ENCODE assay signal across 12 cellular contexts in the genomic region with DNA sequence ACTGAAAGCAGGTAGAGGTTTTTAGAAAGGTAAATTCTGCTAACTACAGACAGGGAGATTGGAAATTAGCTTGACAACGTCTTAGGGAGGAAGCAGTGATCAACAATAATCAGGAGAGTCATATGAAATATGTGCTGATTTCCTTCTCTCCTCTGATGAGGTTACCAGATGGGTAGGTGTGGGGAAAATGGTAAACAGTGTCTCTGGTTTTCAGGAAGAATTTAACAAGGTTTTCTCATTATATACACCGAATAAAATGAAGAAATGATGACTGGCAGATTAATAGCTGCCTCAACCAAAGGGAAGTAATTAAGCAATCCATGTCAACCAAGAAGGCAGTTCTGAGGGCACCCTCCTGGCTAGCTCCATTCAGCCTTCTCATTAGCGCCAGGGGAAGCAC. TPM values are rescaled to one million over a fixed set of nuclear protein-coding genes. Genes with fewer than 3 reads are reported as not detected.
DNase-seq lines count a peak whose midpoint lies in the region; ATAC-seq and TF ChIP-seq lines count a peak whose summit lies in the region.
"Had no signal": no experiment of that assay in that cellular context is flagged by ENCODE, and none has a peak within 500 bp of the region (broad histone marks: within the 10 kb centered on the region; RNA-seq: fewer than 3 reads in every experiment).

No MANE protein-coding gene starts in this region.

- H3K27ac Mint-ChIP-seq in activated CD4-positive, alpha-beta T cell treated with anti-CD3 and anti-CD28 coated beads for 36 hours, result no peak overlapping the region
- H3K27ac Mint-ChIP-seq: activated CD4-positive, alpha-beta memory T cell treated with anti-CD3 and anti-CD28 coated beads for 36 hours had no signal

- 67 to 81% methylated on average over 3 of the region's 3 CpGs for WGBS in gastroesophageal sphincter (ENCODE audit: low coverage in 1 of 2), 2 donors
- 67% methylated on average over 3 of the region's 3 CpGs for WGBS in prostate gland

- H3K9me3 Mint-ChIP-seq in activated CD4-positive, alpha-beta T cell treated with anti-CD3 and anti-CD28 coated beads for 36 hours (ENCODE audit: low read depth), result no peaks in the 10 kb centered on the region
- H3K9me3 Mint-ChIP-seq: activated CD4-positive, alpha-beta memory T cell treated with anti-CD3 and anti-CD28 coated beads for 36 hours had no signal

- H3K4me2 ChIP-seq in skeletal muscle satellite cell (ENCODE audit: low read length), result peak overlapping the region; percentile 63

- H3K4me3 ChIP-seq in AG04450 (ENCODE audit: low read depth, low read length) (no peak overlapping the region), SJSA1 (no peak overlapping the region), gastroesophageal sphincter (no peak overlapping the region), skeletal muscle satellite cell (ENCODE audit: low read length) (peak overlapping the region; percentile 27), prostate gland (no peak overlapping the region)

- peaks cover 13% of the 10 kb centered on the region for H3K9me3 ChIP-seq in AG04450 (ENCODE audit: control insufficient read depth, insufficient read depth, low read length)
- no peaks in the 10 kb centered on the region for H3K9me3 ChIP-seq in SJSA1 (replicated peaks)
- H3K9me3 ChIP-seq in gastroesophageal sphincter, result no peaks in the 10 kb centered on the region
- no peaks in the 10 kb centered on the region for H3K9me3 ChIP-seq in skeletal muscle satellite cell (replicated peaks; ENCODE audit: low read length)
- no peaks in the 10 kb centered on the region for H3K9me3 ChIP-seq in prostate gland

- H3K27me3 ChIP-seq in AG04450 (ENCODE audit: control insufficient read depth, insufficient read depth, low read length) (no peaks in the 10 kb centered on the region), SJSA1 (replicated peaks) (no peaks in the 10 kb centered on the region), gastroesophageal sphincter (no peaks in the 10 kb centered on the region), skeletal muscle satellite cell (ENCODE audit: control insufficient read depth, insufficient read depth, low read length) (no peaks in the 10 kb centered on the region), prostate gland (replicated peaks; ENCODE audit: insufficient read depth) (no peaks in the 10 kb centered on the region)

- peaks cover 1% of the 10 kb centered on the region for H3K36me3 Mint-ChIP-seq in activated CD4-positive, alpha-beta T cell treated with anti-CD3 and anti-CD28 coated beads for 36 hours (ENCODE audit: low read depth)
- H3K36me3 Mint-ChIP-seq: activated CD4-positive, alpha-beta memory T cell treated with anti-CD3 and anti-CD28 coated beads for 36 hours had no signal

- H3K4me3 Mint-ChIP-seq in activated CD4-positive, alpha-beta T cell treated with anti-CD3 and anti-CD28 coated beads for 36 hours, result no peak overlapping the region
- H3K4me3 Mint-ChIP-seq: activated CD4-positive, alpha-beta memory T cell treated with anti-CD3 and anti-CD28 coated beads for 36 hours had no signal

- H3K27ac ChIP-seq in AG04450 (ENCODE audit: low read depth, low read length), result peak overlapping the region; percentile 99
- peak overlapping the region; percentile 93 for H3K27ac ChIP-seq in SJSA1
- peak overlapping the region; percentile 59 to 78 (median 69) for H3K27ac ChIP-seq in gastroesophageal sphincter
- no peak overlapping the region for H3K27ac ChIP-seq in prostate gland
- H3K27ac ChIP-seq: HL-60 had no signal

- H3K27me3 Mint-ChIP-seq in activated CD4-positive, alpha-beta T cell treated with anti-CD3 and anti-CD28 coated beads for 36 hours, result no peaks in the 10 kb centered on the region
- H3K27me3 Mint-ChIP-seq: activated CD4-positive, alpha-beta memory T cell treated with anti-CD3 and anti-CD28 coated beads for 36 hours had no signal

- POLR2A ChIA-PET in AG04450 (lab: Yijun Ruan, JAX), result interaction anchor here (1.8 kb wide), 1 partner anchor 28 kb away, joined by 8 read pairs; a partner anchor contains a TSS
- POLR2A ChIA-PET in activated CD4-positive, alpha-beta T cell treated with anti-CD3 and anti-CD28 coated beads for 36 hours (lab: Charles Lee), result interaction anchor here (0.6 kb wide), 1 partner anchor 14 kb away, joined by 4 read pairs; no protein-coding TSS in a partner anchor

- TF ChIP-seq EP300 in gastroesophageal sphincter (IDR thresholded peaks at IDR 0.05), result no peak

- DNase-seq in AG04450 (ENCODE audit: low read depth, low spot score), result no peak
- no peak for DNase-seq in SJSA1 (ENCODE audit: low read depth in 1 of 2, low spot score in 2 of 2)
- no peak for DNase-seq in ecto neural progenitor cell (ENCODE audit: low spot score)
- DNase-seq in activated CD4-positive, alpha-beta T cell treated with anti-CD3 and anti-CD28 coated beads for 36 hours, result no peak
- no peak for DNase-seq in prostate gland (ENCODE audit: low spot score)
- DNase-seq in nucleus accumbens (lab: John Stamatoyannopoulos, UW), result no peak
- DNase-seq: activated CD4-positive, alpha-beta memory T cell treated with anti-CD3 and anti-CD28 coated beads for 36 hours; activated effector memory CD4-positive, alpha-beta T cell treated with Interleukin-2 at 50 U/mL for 16 hours; RPMI8226 had no signal

- H3K36me3 ChIP-seq in SJSA1 (peaks cover 3% of the 10 kb centered on the region; the same call in 1 of the 2 replicates), gastroesophageal sphincter (no peaks in the 10 kb centered on the region), skeletal muscle satellite cell (ENCODE audit: insufficient read depth, low read length) (peaks cover 34% of the 10 kb centered on the region), prostate gland (no peaks in the 10 kb centered on the region)

- TF ChIP-seq CTCF in AG04450 (IDR thresholded peaks at IDR 0.05; ENCODE audit: low read depth, low read length) (no peak), gastroesophageal sphincter (IDR thresholded peaks at IDR 0.05) (no peak), prostate gland (IDR thresholded peaks at IDR 0.05) (no peak)

- H3K4me1 ChIP-seq in SJSA1 (replicated peaks), result peaks cover 47% of the 10 kb centered on the region
- H3K4me1 ChIP-seq in gastroesophageal sphincter, result peaks cover 3 to 51% (median 17%) of the 10 kb centered on the region in 3 donors
- peaks cover 69% of the 10 kb centered on the region for H3K4me1 ChIP-seq in skeletal muscle satellite cell (ENCODE audit: control insufficient read depth, insufficient read depth, low read length)
- no peaks in the 10 kb centered on the region for H3K4me1 ChIP-seq in prostate gland (replicated peaks)

- intact Hi-C loops in activated CD4-positive, alpha-beta T cell treated with anti-CD3 and anti-CD28 coated beads for 36 hours (cut with DNase I, micrococcal nuclease), result no loop called here
- intact Hi-C loops in prostate gland (cut with DNase I), result no loop called here

- CTCF ChIA-PET in AG04450 (lab: Charles Lee), result no interaction called here
- CTCF ChIA-PET in activated CD4-positive, alpha-beta T cell treated with anti-CD3 and anti-CD28 coated beads for 36 hours (lab: Charles Lee), result no interaction called here

- H3K9ac ChIP-seq in skeletal muscle satellite cell (ENCODE audit: low read depth, low read length), result peak overlapping the region; percentile 72

- no peak for ATAC-seq in gastroesophageal sphincter
- ATAC-seq in activated CD4-positive, alpha-beta T cell treated with anti-CD3 and anti-CD28 coated beads for 36 hours, result no peak

- no peaks in the 10 kb centered on the region for H3K4me1 Mint-ChIP-seq in activated CD4-positive, alpha-beta T cell treated with anti-CD3 and anti-CD28 coated beads for 36 hours

- no peak for TF ChIP-seq POLR2A in gastroesophageal sphincter (IDR thresholded peaks at IDR 0.05)
- TF ChIP-seq POLR2A in prostate gland (IDR thresholded peaks at IDR 0.05), result no peak

RNA-seq across cellular contexts. Expression of a gene that starts 12.7 kb away (rescaled TPM):
- polyA plus RNA-seq in AG04450 (2011; rRNA removed), result 0.77 and 0.87 TPM in 2 replicates
- polyA minus RNA-seq in AG04450 (2011; rRNA and poly(A)+ RNA removed), result 2.8 and 3.5 TPM in 2 replicates
- total RNA-seq in SJSA1 (2014; rRNA removed; shearing (Covaris generic)), result 0.24 and 0.50 TPM in 2 replicates
- total RNA-seq in gastroesophageal sphincter (1 to 10 TPM in 3 of 4 donors, under 1 TPM in 1; 0.27 to 2.5 (median 1.7) TPM), prostate gland (1 to 10 TPM in 1 of 2 donors, under 1 TPM in 1; 0.68 to 1.1 TPM)
- total RNA-seq in skeletal muscle satellite cell (2012; rRNA removed), result 2.6 and 3.5 TPM in 2 replicates
- under 1 TPM; 0.30 to 0.41 TPM for total RNA-seq in activated CD4-positive, alpha-beta T cell treated with anti-CD3 and anti-CD28 coated beads for 36 hours

RNA-seq across cellular contexts. Expression of a gene that starts 27.9 kb away (rescaled TPM):
- polyA plus RNA-seq in AG04450 (2011; rRNA removed), result 70.9 and 76.6 TPM in 2 replicates
- 86.5 and 107 TPM in 2 replicates for polyA minus RNA-seq in AG04450 (2011; rRNA and poly(A)+ RNA removed)
- 15.6 and 16.2 TPM in 2 replicates for total RNA-seq in SJSA1 (2014; rRNA removed; shearing (Covaris generic))
- 100 to 1,000 TPM in 1 of 4 donors, 10 to 100 TPM in 3; 55.4 to 119 (median 76.4) TPM for total RNA-seq in gastroesophageal sphincter
- total RNA-seq in skeletal muscle satellite cell (2012; rRNA removed), result 58.8 and 60.7 TPM in 2 replicates
- total RNA-seq in activated CD4-positive, alpha-beta T cell treated with anti-CD3 and anti-CD28 coated beads for 36 hours, result 10 to 100 TPM in 1 of 2 experiments, 1 to 10 TPM in 1; 9.3 to 10.9 TPM
- 10 to 100 TPM; 32.2 to 44.3 TPM for total RNA-seq in prostate gland

Comparison
In these comparisons a context has a peak if more than half of its experiments do, and no peak if none do; other contexts are left out.
1. H3K27ac ChIP-seq: peak in AG04450 (single experiment), SJSA1 (single experiment) and gastroesophageal sphincter (4 of 4); none in prostate gland (0 of 2).